ENCODE assay signal across 10 cellular contexts in genomic region chr10:3036155-3036554, GRCh38. TPM values are rescaled to one million over a fixed set of nuclear protein-coding genes. Genes with fewer than 3 reads are reported as not detected.
DNase-seq lines count a peak whose midpoint lies in the region; ATAC-seq lines count a peak whose summit lies in the region.
"Had no signal": no experiment of that assay in that cellular context is flagged by ENCODE, and none has a peak within 500 bp of the region (broad histone marks: within the 10 kb centered on the region; RNA-seq: fewer than 3 reads in every experiment).

No MANE protein-coding gene starts in this region.

- ATAC-seq in GM19035 (IDR thresholded peaks at IDR 0.05; ENCODE audit: unreplicated experiment) (peak; percentile 82), HG02571 (IDR thresholded peaks at IDR 0.05; ENCODE audit: unreplicated experiment) (peak; percentile 90), HG03469 (IDR thresholded peaks at IDR 0.05; ENCODE audit: unreplicated experiment) (peak; percentile 98)
- ATAC-seq in naive thymus-derived CD4-positive, alpha-beta T cell, result peak; percentile 45

- POLR2A ChIA-PET in naive thymus-derived CD4-positive, alpha-beta T cell (lab: Charles Lee), result no interaction called here

- H3K36me3 ChIP-seq in naive thymus-derived CD4-positive, alpha-beta T cell (ENCODE audit: control insufficient read depth in 2 of 3, insufficient read depth in 3 of 3, low read length in 3 of 3), result no peaks in the 10 kb centered on the region
- H3K36me3 ChIP-seq in HAP-1 (replicated peaks), result no peaks in the 10 kb centered on the region

- H3K4me3 ChIP-seq in naive thymus-derived CD4-positive, alpha-beta T cell (ENCODE audit: low read length), result no peak overlapping the region
- H3K4me3 ChIP-seq in HAP-1, result no peak overlapping the region

- no peak overlapping the region for H3K27ac Mint-ChIP-seq in naive thymus-derived CD4-positive, alpha-beta T cell

- H3K27me3 Mint-ChIP-seq in naive thymus-derived CD4-positive, alpha-beta T cell, result peaks cover 8 to 49% (median 34%) of the 10 kb centered on the region in 5 donors

- H3K4me1 Mint-ChIP-seq in naive thymus-derived CD4-positive, alpha-beta T cell, result peaks cover 0 to 5% (median 0%) of the 10 kb centered on the region in 7 donors

- no peaks in the 10 kb centered on the region for H3K9me3 ChIP-seq in naive thymus-derived CD4-positive, alpha-beta T cell (ENCODE audit: control insufficient read depth in 2 of 3, low read length in 3 of 3)
- no peaks in the 10 kb centered on the region for H3K9me3 ChIP-seq in HAP-1

- no peak overlapping the region for H3K27ac ChIP-seq in naive thymus-derived CD4-positive, alpha-beta T cell (ENCODE audit: low read depth, low read length)

- H3K9me3 Mint-ChIP-seq in naive thymus-derived CD4-positive, alpha-beta T cell, result peaks cover 0 to 17% (median 9%) of the 10 kb centered on the region in 11 donors

- intact Hi-C loops in naive thymus-derived CD4-positive, alpha-beta T cell (cut with micrococcal nuclease), result no loop called here

- H3K36me3 Mint-ChIP-seq in naive thymus-derived CD4-positive, alpha-beta T cell, result peaks cover 0 to 4% (median 0%) of the 10 kb centered on the region in 5 donors

- in situ Hi-C loops in HAP-1 (cut with MboI; ENCODE audit: low sequenced_read_pairs), result no loop called here

- no peak overlapping the region for H3K4me3 Mint-ChIP-seq in naive thymus-derived CD4-positive, alpha-beta T cell

- no peaks in the 10 kb centered on the region for H3K4me1 ChIP-seq in naive thymus-derived CD4-positive, alpha-beta T cell (ENCODE audit: control insufficient read depth in 2 of 2, insufficient read depth in 2 of 2, low read length in 2 of 2)
- H3K4me1 ChIP-seq in HAP-1, result no peaks in the 10 kb centered on the region

- H3K27me3 ChIP-seq in naive thymus-derived CD4-positive, alpha-beta T cell (ENCODE audit: control insufficient read depth in 2 of 2, insufficient read depth in 2 of 2, low read length in 2 of 2), result no peaks in the 10 kb centered on the region
- no peaks in the 10 kb centered on the region; the same call in 1 of the 2 replicates for H3K27me3 ChIP-seq in HAP-1 (ENCODE audit: low read depth)

- CTCF ChIA-PET in naive thymus-derived CD4-positive, alpha-beta T cell (lab: Charles Lee), result no interaction called here

- no peak for DNase-seq in naive thymus-derived CD4-positive, alpha-beta T cell
- DNase-seq in AML-193 (lab: John Stamatoyannopoulos, UW) (no peak), HAP-1 (ENCODE audit: low spot score in 2 of 2) (no peak), DMS114 treated with DMSO at 0.1 percent for 48 hours (lab: John Stamatoyannopoulos, UW; ENCODE audit: unreplicated experiment) (no peak)
- DNase-seq in stimulated activated naive CD4-positive, alpha-beta T cell treated with Interleukin-2 at 50 U/mL for 16 hours (lab: John Stamatoyannopoulos, UW), result no peak
- DNase-seq: effector CD4-positive, alpha-beta T cell; retina had no signal

RNA-seq across cellular contexts. Expression of gene PFKP, which starts 31.2 kb away (rescaled TPM):
- 100 to 1,000 TPM in 1 of 5 experiments, 10 to 100 TPM in 4; 43.8 to 219 (median 50.0) TPM for total RNA-seq in naive thymus-derived CD4-positive, alpha-beta T cell
- polyA plus RNA-seq in naive thymus-derived CD4-positive, alpha-beta T cell, result 10 to 100 TPM; 23.8 to 33.5 TPM

Comparison
In these comparisons a context has a peak if more than half of its experiments do, and no peak if none do; other contexts are left out.
1. ATAC-seq: peak in every context shown above with its lines; median percentile 98 in HG03469; 90 in HG02571; 82 in GM19035; 45 in naive thymus-derived CD4-positive, alpha-beta T cell.